ENCODE assay signal across 16 cellular contexts in the genomic region with DNA sequence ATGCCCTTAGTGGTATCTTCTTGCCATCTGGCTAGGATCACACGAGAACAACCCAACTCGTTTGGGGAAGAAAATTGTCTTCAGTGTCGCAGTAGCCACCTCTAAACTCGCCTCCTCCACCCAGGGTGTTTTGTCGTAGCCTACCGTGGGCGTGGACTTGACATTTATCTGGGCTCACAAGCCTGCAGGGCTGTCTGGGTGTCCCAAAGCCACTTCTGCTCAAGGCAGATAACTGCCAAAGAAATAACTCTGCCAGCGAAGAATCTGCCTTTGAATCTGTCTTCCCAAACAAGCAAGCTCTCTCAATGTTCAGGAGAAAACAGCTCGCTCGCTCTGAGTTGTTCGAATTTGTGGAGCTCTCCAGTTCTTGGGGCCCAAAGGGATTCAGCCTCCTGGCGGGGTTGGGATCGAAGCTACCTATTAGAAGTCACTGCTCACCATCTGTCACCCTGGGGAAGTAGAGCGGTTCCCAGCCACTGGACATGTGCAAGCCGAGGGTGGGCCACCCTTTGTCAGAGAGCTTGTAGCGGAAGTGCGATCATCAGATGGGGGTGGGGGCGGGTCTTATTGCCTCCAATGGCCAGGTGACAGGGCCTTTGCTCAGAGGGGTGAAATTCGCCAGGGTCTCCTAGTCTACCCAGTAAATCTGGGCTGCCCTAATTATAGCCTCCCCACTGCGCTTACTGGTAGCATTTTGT. TPM values are rescaled to one million over a fixed set of nuclear protein-coding genes. Genes with fewer than 3 reads are reported as not detected.
DNase-seq lines count a peak whose midpoint lies in the region; ATAC-seq and TF ChIP-seq lines count a peak whose summit lies in the region.
"Had no signal": no experiment of that assay in that cellular context is flagged by ENCODE, and none has a peak within 500 bp of the region (broad histone marks: within the 10 kb centered on the region; RNA-seq: fewer than 3 reads in every experiment).

No MANE protein-coding gene starts in this region.

- H2AK5ac ChIP-seq in mesendoderm (ENCODE audit: low read length) = no peak overlapping the region

- H3K27ac ChIP-seq in cingulate gyrus (ENCODE audit: low read depth, low read length) (peak overlapping the region; percentile 77), mesendoderm (ENCODE audit: low read depth, low read length) (no peak overlapping the region)
- H3K27ac ChIP-seq: body of pancreas had no signal

- H2BK120ac ChIP-seq in mesendoderm (ENCODE audit: low read depth, low read length) = no peak overlapping the region

- H3K4ac ChIP-seq in mesendoderm (ENCODE audit: low read depth, low read length) = no peak overlapping the region

- peak; percentile 86 for DNase-seq in CMK (ENCODE audit: low read depth)
- peak; percentile 33 for DNase-seq in KBM-7
- no peak for DNase-seq in osteocyte (ENCODE audit: extremely low spot score, unreplicated experiment)
- no peak for DNase-seq in mesendoderm
- DNase-seq: activated naive CD4-positive, alpha-beta T cell treated with Interleukin-2 at 50 U/mL for 16 hours; body of pancreas; effector memory CD8-positive, alpha-beta T cell; immature natural killer cell; midbrain; nucleus accumbens; SIG-M5 had no signal

- H3K36me3 Mint-ChIP-seq in osteocyte (ENCODE audit: unreplicated experiment) = no peaks in the 10 kb centered on the region
- H3K36me3 Mint-ChIP-seq: immature natural killer cell had no signal

- no peak overlapping the region for H3K4me3 ChIP-seq in mesendoderm (ENCODE audit: low read length)
- H3K4me3 ChIP-seq: body of pancreas, GM12878 had no signal

- TF ChIP-seq CTCF in osteocyte (IDR thresholded peaks at IDR 0.05) = no peak

- H3K79me2 ChIP-seq in mesendoderm (ENCODE audit: control insufficient read depth, insufficient read depth, low read length) = no peaks in the 10 kb centered on the region

- H3K9ac ChIP-seq in mesendoderm (ENCODE audit: low read length) = no peak overlapping the region

- H3K18ac ChIP-seq in mesendoderm (ENCODE audit: low read length) = no peak overlapping the region

- H3K4me2 ChIP-seq in mesendoderm (ENCODE audit: low read length) = no peak overlapping the region

- WGBS in mesendoderm (ENCODE audit: extremely low coverage, insufficient coverage, low lambda C conversion rate) = no CpG with 5 or more reads among the region's 20 CpGs

- peak overlapping the region; percentile 14 for H3K27ac Mint-ChIP-seq in osteocyte (ENCODE audit: unreplicated experiment)
- H3K27ac Mint-ChIP-seq: effector memory CD8-positive, alpha-beta T cell; immature natural killer cell had no signal

- H3K9me3 Mint-ChIP-seq in osteocyte (ENCODE audit: unreplicated experiment) = no peaks in the 10 kb centered on the region
- H3K9me3 Mint-ChIP-seq: effector memory CD8-positive, alpha-beta T cell; immature natural killer cell had no signal

- no peak overlapping the region for H4K8ac ChIP-seq in mesendoderm (ENCODE audit: low read depth, low read length)

- no peak overlapping the region for H2BK5ac ChIP-seq in mesendoderm (ENCODE audit: low read length)

- H3K79me1 ChIP-seq in mesendoderm (ENCODE audit: low read length) = no peaks in the 10 kb centered on the region

- no peaks in the 10 kb centered on the region for H3K36me3 ChIP-seq in mesendoderm (ENCODE audit: control insufficient read depth, insufficient read depth, low read length)

- no peak overlapping the region for H3K23ac ChIP-seq in mesendoderm (ENCODE audit: low read length)

- peaks cover 31% of the 10 kb centered on the region for H3K4me1 Mint-ChIP-seq in osteocyte (ENCODE audit: unreplicated experiment)
- H3K4me1 Mint-ChIP-seq: immature natural killer cell had no signal

- H2BK15ac ChIP-seq in mesendoderm (replicated peaks; ENCODE audit: low read depth) = no peak overlapping the region

- in situ Hi-C loops in KBM-7 (cut with MboI; ENCODE audit: low pct_unique_long_range_greater_than_20kb, low sequenced_read_pairs) = no loop called here

- H4K5ac ChIP-seq in mesendoderm (ENCODE audit: low read length) = no peak overlapping the region

- H3K56ac ChIP-seq in mesendoderm (ENCODE audit: low read length) = no peak overlapping the region

- no peaks in the 10 kb centered on the region for H3K27me3 ChIP-seq in mesendoderm (ENCODE audit: insufficient read depth, low read length, poor library complexity)
- H3K27me3 ChIP-seq: body of pancreas had no signal

- H3K4me3 Mint-ChIP-seq in osteocyte (ENCODE audit: unreplicated experiment) = no peak overlapping the region
- H3K4me3 Mint-ChIP-seq: effector memory CD8-positive, alpha-beta T cell; immature natural killer cell had no signal

- no peak for ATAC-seq in HG03139 (IDR thresholded peaks at IDR 0.05; ENCODE audit: unreplicated experiment)
- ATAC-seq in HG03097 (IDR thresholded peaks at IDR 0.05; ENCODE audit: low FRiP score, unreplicated experiment) = no peak
- ATAC-seq: body of pancreas; effector memory CD8-positive, alpha-beta T cell; GM12878 had no signal

- no peaks in the 10 kb centered on the region for H3K27me3 Mint-ChIP-seq in osteocyte (ENCODE audit: unreplicated experiment)

- H3K4me1 ChIP-seq in mesendoderm (ENCODE audit: control insufficient read depth, low read depth, low read length) = no peaks in the 10 kb centered on the region
- H3K4me1 ChIP-seq: body of pancreas had no signal

RNA-seq across cellular contexts. Expression of gene BLOC1S4, which starts 14.8 kb away (rescaled TPM):
- 14.9 and 16.1 TPM in 2 replicates for total RNA-seq in osteocyte
- polyA plus RNA-seq in mesendoderm (2013, experiment 1 of 2) = 16.0 TPM
- 15.6 TPM for polyA plus RNA-seq in mesendoderm (2013, experiment 2 of 2)

RNA-seq across cellular contexts. Expression of gene MRFAP1L1, which starts 21.1 kb away (rescaled TPM):
- total RNA-seq in osteocyte = 58.6 and 58.8 TPM in 2 replicates
- 51.6 TPM for polyA plus RNA-seq in mesendoderm (2013, experiment 1 of 2)
- 51.1 TPM for polyA plus RNA-seq in mesendoderm (2013, experiment 2 of 2)

RNA-seq across cellular contexts. Expression of gene S100P, which starts 37.1 kb away (rescaled TPM):
- not detected in 2 replicates for total RNA-seq in osteocyte
- not detected for polyA plus RNA-seq in mesendoderm (2013, experiment 1 of 2)
- 0.35 TPM for polyA plus RNA-seq in mesendoderm (2013, experiment 2 of 2)
- total RNA-seq: M059J had no signal
- polyA plus RNA-seq: GM12878 had no signal

RNA-seq across cellular contexts. Expression of gene KIAA0232, which starts 51.8 kb away (rescaled TPM):
- total RNA-seq in osteocyte = 27.1 and 30.9 TPM in 2 replicates
- 8.7 TPM for polyA plus RNA-seq in mesendoderm (2013, experiment 1 of 2)
- polyA plus RNA-seq in mesendoderm (2013, experiment 2 of 2) = 9.1 TPM

Comparison
In these comparisons a context has a peak if more than half of its experiments do, and no peak if none do; other contexts are left out.
1. DNase-seq: peak in CMK (single experiment) and KBM-7 (single experiment); none in osteocyte (single experiment) and mesendoderm (single experiment).